In genomic region chr7:12637328-12637727, GRCh38 we compare ENCODE assay signal across 14 cellular contexts.
"Had no signal": no experiment of that assay in that cellular context is flagged by ENCODE, and none has a peak within 500 bp of the region (broad histone marks: within the 10 kb centered on the region; RNA-seq: fewer than 3 reads in every experiment).

No MANE protein-coding gene starts in this region.

- H3K4me3 Mint-ChIP-seq: dendritic cell treated with granulocyte-macrophage colony-stimulating factor and Interleukin-4, amounts not matched to agents 40 ng/mL and 50 ng/mL, for 4 days; WTC11 had no signal

- H3K27ac Mint-ChIP-seq: WTC11 had no signal

- H3K27me3 ChIP-seq: brain microvascular endothelial cell, spleen, stomach had no signal

- H3K9me3 Mint-ChIP-seq: dendritic cell treated with granulocyte-macrophage colony-stimulating factor and Interleukin-4, amounts not matched to agents 40 ng/mL and 50 ng/mL, for 4 days; WTC11 had no signal

- H3K36me3 ChIP-seq: brain microvascular endothelial cell, spleen, stomach, thoracic aorta had no signal

- H3K36me3 Mint-ChIP-seq: WTC11 had no signal

- H3K27me3 Mint-ChIP-seq: dendritic cell treated with granulocyte-macrophage colony-stimulating factor and Interleukin-4, amounts not matched to agents 40 ng/mL and 50 ng/mL, for 4 days had no signal

- H3K27ac ChIP-seq: brain microvascular endothelial cell, thoracic aorta had no signal

- ATAC-seq: WTC11 had no signal

- H3K4me3 ChIP-seq: spleen, stomach had no signal

- DNase-seq: activated CD4-positive, alpha-beta T cell treated with anti-CD3 and anti-CD28 coated beads, Interleukin-2, amount 50 U/mL, for 1 hour; activated naive CD4-positive, alpha-beta T cell treated with Interleukin-2 at 50 U/mL for 16 hours; activated T-cell treated with anti-CD3 and anti-CD28 coated beads for 4 hours; brain microvascular endothelial cell; cerebellar nuclear complex; effector memory CD4-positive, alpha-beta T cell; foreskin melanocyte; head of caudate nucleus; spleen; stomach; T-helper 2 cell had no signal
